In genomic region chr12:53684654-53685220, GRCh38 we compare ENCODE assay signal across 28 cellular contexts.
"Had no signal": no experiment of that assay in that cellular context is flagged by ENCODE, and none has a peak within 500 bp of the region (broad histone marks: within the 10 kb centered on the region; RNA-seq: fewer than 3 reads in every experiment).

No MANE protein-coding gene starts in this region.

- H3K27ac Mint-ChIP-seq: activated CD4-positive, alpha-beta memory T cell treated with anti-CD3 and anti-CD28 coated beads, Interleukin-2, amount 10 ng/mL, durations not matched to agents 7 days and 5 days; activated CD4-positive, alpha-beta T cell treated with anti-CD3 and anti-CD28 coated beads, Interleukin-2, amount 10 ng/mL, durations not matched to agents 7 days and 5 days; activated naive CD4-positive, alpha-beta T cell treated with anti-CD3 and anti-CD28 coated beads, Interleukin-2, amount 10 ng/mL, durations not matched to agents 7 days and 5 days; activated naive CD4-positive, alpha-beta T cell treated with anti-CD3 and anti-CD28 coated beads, Interleukin-2, amount 50 U/mL, for 72 hours; activated naive CD8-positive, alpha-beta T cell treated with anti-CD3 and anti-CD28 coated beads, Interleukin-2, amount 10 ng/mL, durations not matched to agents 7 days and 5 days; activated T-cell treated with anti-CD3 and anti-CD28 coated beads, Interleukin-2, amount 50 U/mL, for 24 hours; activated T-cell treated with anti-CD3 and anti-CD28 coated beads, Interleukin-2, amount 50 U/mL, for 72 hours; dendritic cell treated with granulocyte-macrophage colony-stimulating factor and Interleukin-4, amounts not matched to agents 40 ng/mL and 50 ng/mL, for 4 days; endodermal cell had no signal

- H3K4me1 Mint-ChIP-seq: activated CD4-positive, alpha-beta memory T cell treated with anti-CD3 and anti-CD28 coated beads, Interleukin-2, amount 10 ng/mL, durations not matched to agents 7 days and 5 days; activated CD4-positive, alpha-beta T cell treated with anti-CD3 and anti-CD28 coated beads, Interleukin-2, amount 10 ng/mL, durations not matched to agents 7 days and 5 days; activated naive CD4-positive, alpha-beta T cell treated with anti-CD3 and anti-CD28 coated beads, Interleukin-2, amount 10 ng/mL, durations not matched to agents 7 days and 5 days; activated naive CD8-positive, alpha-beta T cell treated with anti-CD3 and anti-CD28 coated beads, Interleukin-2, amount 10 ng/mL, durations not matched to agents 7 days and 5 days; central memory CD8-positive, alpha-beta T cell; endodermal cell had no signal

- FAIRE-seq: bronchial epithelial cell, frontal cortex had no signal

- H3K27me3 ChIP-seq: ascending aorta, dorsolateral prefrontal cortex had no signal

- H3K36me3 Mint-ChIP-seq: activated naive CD4-positive, alpha-beta T cell treated with anti-CD3 and anti-CD28 coated beads, Interleukin-2, amount 10 ng/mL, durations not matched to agents 7 days and 5 days; activated naive CD4-positive, alpha-beta T cell treated with anti-CD3 and anti-CD28 coated beads, Interleukin-2, amount 50 U/mL, for 72 hours; activated naive CD8-positive, alpha-beta T cell treated with anti-CD3 and anti-CD28 coated beads, Interleukin-2, amount 10 ng/mL, durations not matched to agents 7 days and 5 days had no signal

- H3K36me3 ChIP-seq: ascending aorta, brain microvascular endothelial cell had no signal

- H3K27ac ChIP-seq: ascending aorta, brain microvascular endothelial cell, coronary artery, dorsolateral prefrontal cortex had no signal

- DNase-seq: activated CD4-positive, alpha-beta memory T cell treated with anti-CD3 and anti-CD28 coated beads, Interleukin-2, amount 10 ng/mL, durations not matched to agents 7 days and 5 days; activated CD4-positive, alpha-beta T cell treated with anti-CD3 and anti-CD28 coated beads for 1 hour; activated CD4-positive, alpha-beta T cell treated with anti-CD3 and anti-CD28 coated beads for 4 hours; activated CD4-positive, alpha-beta T cell treated with anti-CD3 and anti-CD28 coated beads, Interleukin-2, amount 10 ng/mL, durations not matched to agents 7 days and 5 days; activated CD4-positive, alpha-beta T cell treated with anti-CD3 and anti-CD28 coated beads, Interleukin-2, amount 50 U/mL, for 4 hours; activated CD8-positive, alpha-beta memory T cell treated with anti-CD3 and anti-CD28 coated beads, Interleukin-2, amount 50 U/mL, for 48 hours; activated gamma-delta T cell; activated naive CD4-positive, alpha-beta T cell; activated naive CD4-positive, alpha-beta T cell treated with anti-CD3 and anti-CD28 coated beads, Interleukin-2, amount 10 ng/mL, durations not matched to agents 7 days and 5 days; activated naive CD8-positive, alpha-beta T cell treated with anti-CD3 and anti-CD28 coated beads, Interleukin-2, amount 10 ng/mL, durations not matched to agents 7 days and 5 days; activated T-cell treated with anti-CD3 and anti-CD28 coated beads for 4 hours; activated T-cell treated with anti-CD3 and anti-CD28 coated beads, Interleukin-2, amount 50 U/mL, for 24 hours; activated T-cell treated with anti-CD3 and anti-CD28 coated beads, Interleukin-2, amount 50 U/mL, for 72 hours; brain microvascular endothelial cell; dorsolateral prefrontal cortex; effector memory CD4-positive, alpha-beta T cell; endodermal cell; foreskin fibroblast; head of caudate nucleus; T-helper 2 cell had no signal

- H3K4me3 Mint-ChIP-seq: activated CD4-positive, alpha-beta memory T cell treated with anti-CD3 and anti-CD28 coated beads, Interleukin-2, amount 10 ng/mL, durations not matched to agents 7 days and 5 days; activated CD4-positive, alpha-beta T cell treated with anti-CD3 and anti-CD28 coated beads, Interleukin-2, amount 10 ng/mL, durations not matched to agents 7 days and 5 days; activated naive CD4-positive, alpha-beta T cell treated with anti-CD3 and anti-CD28 coated beads, Interleukin-2, amount 10 ng/mL, durations not matched to agents 7 days and 5 days; activated naive CD8-positive, alpha-beta T cell treated with anti-CD3 and anti-CD28 coated beads, Interleukin-2, amount 10 ng/mL, durations not matched to agents 7 days and 5 days; activated T-cell treated with anti-CD3 and anti-CD28 coated beads, Interleukin-2, amount 50 U/mL, for 24 hours; activated T-cell treated with anti-CD3 and anti-CD28 coated beads, Interleukin-2, amount 50 U/mL, for 72 hours; central memory CD8-positive, alpha-beta T cell; dendritic cell treated with granulocyte-macrophage colony-stimulating factor and Interleukin-4, amounts not matched to agents 40 ng/mL and 50 ng/mL, for 4 days; endodermal cell had no signal

- H3K9me3 ChIP-seq: ascending aorta had no signal

- H3K4me3 ChIP-seq: ascending aorta, coronary artery, dorsolateral prefrontal cortex had no signal

- ATAC-seq: activated naive CD4-positive, alpha-beta T cell treated with anti-CD3 and anti-CD28 coated beads, Interleukin-2, amount 50 U/mL, for 72 hours; activated T-cell treated with anti-CD3 and anti-CD28 coated beads, Interleukin-2, amount 50 U/mL, for 72 hours; esophagus mucosa had no signal

- H3K9me3 Mint-ChIP-seq: activated CD4-positive, alpha-beta memory T cell treated with anti-CD3 and anti-CD28 coated beads, Interleukin-2, amount 10 ng/mL, durations not matched to agents 7 days and 5 days; activated CD4-positive, alpha-beta T cell treated with anti-CD3 and anti-CD28 coated beads, Interleukin-2, amount 10 ng/mL, durations not matched to agents 7 days and 5 days; activated naive CD4-positive, alpha-beta T cell treated with anti-CD3 and anti-CD28 coated beads, Interleukin-2, amount 10 ng/mL, durations not matched to agents 7 days and 5 days; activated naive CD4-positive, alpha-beta T cell treated with anti-CD3 and anti-CD28 coated beads, Interleukin-2, amount 50 U/mL, for 72 hours; activated naive CD8-positive, alpha-beta T cell treated with anti-CD3 and anti-CD28 coated beads, Interleukin-2, amount 10 ng/mL, durations not matched to agents 7 days and 5 days; activated T-cell treated with anti-CD3 and anti-CD28 coated beads, Interleukin-2, amount 50 U/mL, for 24 hours; activated T-cell treated with anti-CD3 and anti-CD28 coated beads, Interleukin-2, amount 50 U/mL, for 72 hours; central memory CD8-positive, alpha-beta T cell; dendritic cell treated with granulocyte-macrophage colony-stimulating factor and Interleukin-4, amounts not matched to agents 40 ng/mL and 50 ng/mL, for 4 days; endodermal cell had no signal
